Comparison of ENCODE assay signal across 9 cellular contexts in genomic region chr12:70849265-70849960, GRCh38.
DNase-seq lines count a peak whose midpoint lies in the region; ATAC-seq and TF ChIP-seq lines count a peak whose summit lies in the region.
"Had no signal": no experiment of that assay in that cellular context is flagged by ENCODE, and none has a peak within 500 bp of the region (broad histone marks: within the 10 kb centered on the region; RNA-seq: fewer than 3 reads in every experiment).

No MANE protein-coding gene starts in this region.

- peaks cover 2% of the 10 kb centered on the region for H3K27me3 Mint-ChIP-seq in endodermal cell (ENCODE audit: insufficient read depth)
- no peaks in the 10 kb centered on the region for H3K27me3 Mint-ChIP-seq in progenitor cell of endocrine pancreas

- no peak overlapping the region for H3K4me3 ChIP-seq in endodermal cell (ENCODE audit: low read length)
- H3K4me3 ChIP-seq: BLaER1 treated with 17β-estradiol and CSF1 and Interleukin-3, amounts not matched to agents 10 nM and 100 nM had no signal

- no peaks in the 10 kb centered on the region for H3K27me3 ChIP-seq in endodermal cell (ENCODE audit: control insufficient read depth, insufficient read depth, low read length, poor library complexity, severe bottlenecking)
- H3K27me3 ChIP-seq: BLaER1 treated with 17β-estradiol and CSF1 and Interleukin-3, amounts not matched to agents 10 nM and 100 nM had no signal

- TF ChIP-seq CTCF in endodermal cell (conservative IDR thresholded peaks at IDR 0.05) (peak; percentile 78), progenitor cell of endocrine pancreas (IDR thresholded peaks at IDR 0.05; ENCODE audit: unreplicated experiment) (peak; percentile 64)

- H3K27ac Mint-ChIP-seq in endodermal cell: no peak overlapping the region
- H3K27ac Mint-ChIP-seq in progenitor cell of endocrine pancreas: no peak overlapping the region

- H3K9me3 Mint-ChIP-seq in endodermal cell: no peaks in the 10 kb centered on the region
- H3K9me3 Mint-ChIP-seq in progenitor cell of endocrine pancreas (ENCODE audit: low read depth): no peaks in the 10 kb centered on the region

- no peak for ATAC-seq in GM18861 (IDR thresholded peaks at IDR 0.05; ENCODE audit: unreplicated experiment)
- ATAC-seq in HG02885 (IDR thresholded peaks at IDR 0.05; ENCODE audit: poor library complexity, unreplicated experiment): no peak

- H3K9ac ChIP-seq in endodermal cell (ENCODE audit: extremely low read depth, low read length, poor library complexity, severe bottlenecking): no peak overlapping the region
- H3K9ac ChIP-seq: BLaER1 treated with 17β-estradiol and CSF1 and Interleukin-3, amounts not matched to agents 10 nM and 100 nM had no signal

- DNase-seq in NCI-H1092 treated with DMSO at 0.1 percent for 48 hours (lab: John Stamatoyannopoulos, UW) (peak; percentile 23), NCI-H1092 (lab: John Stamatoyannopoulos, UW) (no peak), NCI-H1105 (lab: John Stamatoyannopoulos, UW) (peak; percentile 13), endodermal cell (no peak), progenitor cell of endocrine pancreas (ENCODE audit: low spot score, unreplicated experiment) (no peak), AG08396 (ENCODE audit: low spot score) (no peak)

- no peaks in the 10 kb centered on the region for H3K4me1 ChIP-seq in endodermal cell (ENCODE audit: control insufficient read depth, insufficient read depth, low read length)

- H3K4me3 Mint-ChIP-seq in endodermal cell (no peak overlapping the region), progenitor cell of endocrine pancreas (ENCODE audit: low read depth) (no peak overlapping the region)

- no peaks in the 10 kb centered on the region for H3K36me3 Mint-ChIP-seq in endodermal cell (ENCODE audit: low read depth)
- H3K36me3 Mint-ChIP-seq in progenitor cell of endocrine pancreas (ENCODE audit: insufficient read depth): no peaks in the 10 kb centered on the region

- H3K27ac ChIP-seq in endodermal cell (ENCODE audit: low read depth, low read length): no peak overlapping the region
- H3K27ac ChIP-seq: BLaER1 treated with 17β-estradiol and CSF1 and Interleukin-3, amounts not matched to agents 10 nM and 100 nM had no signal

- peaks cover 9% of the 10 kb centered on the region for H3K4me1 Mint-ChIP-seq in endodermal cell
- no peaks in the 10 kb centered on the region for H3K4me1 Mint-ChIP-seq in progenitor cell of endocrine pancreas (ENCODE audit: low read depth)

- no peaks in the 10 kb centered on the region for H3K9me3 ChIP-seq in endodermal cell (ENCODE audit: control insufficient read depth, low read length)
- H3K9me3 ChIP-seq: BLaER1 treated with 17β-estradiol and CSF1 and Interleukin-3, amounts not matched to agents 10 nM and 100 nM had no signal

- no peaks in the 10 kb centered on the region for H3K36me3 ChIP-seq in endodermal cell (ENCODE audit: control insufficient read depth, insufficient read depth, low read length)
- H3K36me3 ChIP-seq: BLaER1 treated with 17β-estradiol and CSF1 and Interleukin-3, amounts not matched to agents 10 nM and 100 nM had no signal

- WGBS in endodermal cell (ENCODE audit: insufficient coverage in 1 of 2, insufficient read length in 1 of 2), 2 experiments: 20 to 40% methylated on average over 1 of the region's 3 CpGs

Comparison
In these comparisons a context has a peak if more than half of its experiments do, and no peak if none do; other contexts are left out.
1. DNase-seq: peak in NCI-H1092 treated with DMSO at 0.1 percent for 48 hours (single experiment) and NCI-H1105 (single experiment); none in NCI-H1092 (single experiment), endodermal cell (single experiment), progenitor cell of endocrine pancreas (single experiment) and AG08396 (single experiment).